ENCODE assay signal across 1 cellular context in the genomic region with DNA sequence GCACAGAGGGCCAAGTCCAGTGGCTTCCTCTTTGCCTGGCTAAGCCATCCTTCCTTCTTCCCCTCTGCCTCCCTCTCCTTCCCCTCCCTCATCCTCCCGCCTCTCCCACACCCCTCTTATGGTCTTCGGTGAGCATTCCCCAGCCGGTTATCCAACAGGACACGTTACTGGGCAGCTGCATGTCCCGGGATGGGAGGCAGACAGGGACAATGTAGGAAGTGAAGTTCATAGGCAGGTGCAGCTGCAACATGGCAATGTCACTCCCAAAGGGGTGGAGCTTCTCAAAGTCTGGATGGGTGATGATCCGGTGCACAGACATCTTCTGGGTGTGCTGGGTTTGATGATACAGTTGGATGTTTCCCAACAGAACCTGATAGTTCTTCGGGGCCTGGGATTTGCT.
TF ChIP-seq lines count a peak whose summit lies in the region.

No MANE protein-coding gene starts in this region.

TF ChIP-seq in K562, 482 proteins besides CTCF, POLR2A, EP300 and RAD21 (continued from another document):
- TF ChIP-seq, protein P1, sequence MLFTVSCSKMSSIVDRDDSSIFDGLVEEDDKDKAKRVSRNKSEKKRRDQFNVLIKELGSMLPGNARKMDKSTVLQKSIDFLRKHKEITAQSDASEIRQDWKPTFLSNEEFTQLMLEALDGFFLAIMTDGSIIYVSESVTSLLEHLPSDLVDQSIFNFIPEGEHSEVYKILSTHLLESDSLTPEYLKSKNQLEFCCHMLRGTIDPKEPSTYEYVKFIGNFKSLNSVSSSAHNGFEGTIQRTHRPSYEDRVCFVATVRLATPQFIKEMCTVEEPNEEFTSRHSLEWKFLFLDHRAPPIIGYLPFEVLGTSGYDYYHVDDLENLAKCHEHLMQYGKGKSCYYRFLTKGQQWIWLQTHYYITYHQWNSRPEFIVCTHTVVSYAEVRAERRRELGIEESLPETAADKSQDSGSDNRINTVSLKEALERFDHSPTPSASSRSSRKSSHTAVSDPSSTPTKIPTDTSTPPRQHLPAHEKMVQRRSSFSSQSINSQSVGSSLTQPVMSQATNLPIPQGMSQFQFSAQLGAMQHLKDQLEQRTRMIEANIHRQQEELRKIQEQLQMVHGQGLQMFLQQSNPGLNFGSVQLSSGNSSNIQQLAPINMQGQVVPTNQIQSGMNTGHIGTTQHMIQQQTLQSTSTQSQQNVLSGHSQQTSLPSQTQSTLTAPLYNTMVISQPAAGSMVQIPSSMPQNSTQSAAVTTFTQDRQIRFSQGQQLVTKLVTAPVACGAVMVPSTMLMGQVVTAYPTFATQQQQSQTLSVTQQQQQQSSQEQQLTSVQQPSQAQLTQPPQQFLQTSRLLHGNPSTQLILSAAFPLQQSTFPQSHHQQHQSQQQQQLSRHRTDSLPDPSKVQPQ (CRISPR knock-in tag; IDR thresholded peaks at IDR 0.05; ENCODE audit: borderline replicate concordance), result no peak
- TF ChIP-seq ZNF165 (CRISPR knock-in tag; IDR thresholded peaks at IDR 0.05; ENCODE audit: borderline replicate concordance) (no peak), GABPB2 (CRISPR knock-in tag; conservative IDR thresholded peaks at IDR 0.05) (no peak), ZNF140 (CRISPR knock-in tag; IDR thresholded peaks at IDR 0.05) (no peak), SREBF1 (IDR thresholded peaks at IDR 0.05; ENCODE audit: borderline replicate concordance, low read depth, low read length) (no peak), HEY1 (CRISPR knock-in tag; IDR thresholded peaks at IDR 0.05; ENCODE audit: borderline replicate concordance) (no peak), ZNF551 (CRISPR knock-in tag; IDR thresholded peaks at IDR 0.05) (no peak), BRCA1 (IDR thresholded peaks at IDR 0.05) (no peak), BRCA1 (CRISPR knock-in tag; IDR thresholded peaks at IDR 0.05) (no peak), RBM14 (IDR thresholded peaks at IDR 0.05; ENCODE audit: borderline replicate concordance, insufficient read depth, low read depth, low read length) (no peak)
- TF ChIP-seq, protein P2, sequence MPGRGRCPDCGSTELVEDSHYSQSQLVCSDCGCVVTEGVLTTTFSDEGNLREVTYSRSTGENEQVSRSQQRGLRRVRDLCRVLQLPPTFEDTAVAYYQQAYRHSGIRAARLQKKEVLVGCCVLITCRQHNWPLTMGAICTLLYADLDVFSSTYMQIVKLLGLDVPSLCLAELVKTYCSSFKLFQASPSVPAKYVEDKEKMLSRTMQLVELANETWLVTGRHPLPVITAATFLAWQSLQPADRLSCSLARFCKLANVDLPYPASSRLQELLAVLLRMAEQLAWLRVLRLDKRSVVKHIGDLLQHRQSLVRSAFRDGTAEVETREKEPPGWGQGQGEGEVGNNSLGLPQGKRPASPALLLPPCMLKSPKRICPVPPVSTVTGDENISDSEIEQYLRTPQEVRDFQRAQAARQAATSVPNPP (IDR thresholded peaks at IDR 0.05; ENCODE audit: borderline replicate concordance, insufficient read depth, insufficient read length), result no peak
- TF ChIP-seq, protein P3, sequence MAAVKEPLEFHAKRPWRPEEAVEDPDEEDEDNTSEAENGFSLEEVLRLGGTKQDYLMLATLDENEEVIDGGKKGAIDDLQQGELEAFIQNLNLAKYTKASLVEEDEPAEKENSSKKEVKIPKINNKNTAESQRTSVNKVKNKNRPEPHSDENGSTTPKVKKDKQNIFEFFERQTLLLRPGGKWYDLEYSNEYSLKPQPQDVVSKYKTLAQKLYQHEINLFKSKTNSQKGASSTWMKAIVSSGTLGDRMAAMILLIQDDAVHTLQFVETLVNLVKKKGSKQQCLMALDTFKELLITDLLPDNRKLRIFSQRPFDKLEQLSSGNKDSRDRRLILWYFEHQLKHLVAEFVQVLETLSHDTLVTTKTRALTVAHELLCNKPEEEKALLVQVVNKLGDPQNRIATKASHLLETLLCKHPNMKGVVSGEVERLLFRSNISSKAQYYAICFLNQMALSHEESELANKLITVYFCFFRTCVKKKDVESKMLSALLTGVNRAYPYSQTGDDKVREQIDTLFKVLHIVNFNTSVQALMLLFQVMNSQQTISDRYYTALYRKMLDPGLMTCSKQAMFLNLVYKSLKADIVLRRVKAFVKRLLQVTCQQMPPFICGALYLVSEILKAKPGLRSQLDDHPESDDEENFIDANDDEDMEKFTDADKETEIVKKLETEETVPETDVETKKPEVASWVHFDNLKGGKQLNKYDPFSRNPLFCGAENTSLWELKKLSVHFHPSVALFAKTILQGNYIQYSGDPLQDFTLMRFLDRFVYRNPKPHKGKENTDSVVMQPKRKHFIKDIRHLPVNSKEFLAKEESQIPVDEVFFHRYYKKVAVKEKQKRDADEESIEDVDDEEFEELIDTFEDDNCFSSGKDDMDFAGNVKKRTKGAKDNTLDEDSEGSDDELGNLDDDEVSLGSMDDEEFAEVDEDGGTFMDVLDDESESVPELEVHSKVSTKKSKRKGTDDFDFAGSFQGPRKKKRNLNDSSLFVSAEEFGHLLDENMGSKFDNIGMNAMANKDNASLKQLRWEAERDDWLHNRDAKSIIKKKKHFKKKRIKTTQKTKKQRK (IDR thresholded peaks at IDR 0.05; ENCODE audit: borderline replicate concordance, low read depth, low read length), result no peak
- TF ChIP-seq, protein P4, sequence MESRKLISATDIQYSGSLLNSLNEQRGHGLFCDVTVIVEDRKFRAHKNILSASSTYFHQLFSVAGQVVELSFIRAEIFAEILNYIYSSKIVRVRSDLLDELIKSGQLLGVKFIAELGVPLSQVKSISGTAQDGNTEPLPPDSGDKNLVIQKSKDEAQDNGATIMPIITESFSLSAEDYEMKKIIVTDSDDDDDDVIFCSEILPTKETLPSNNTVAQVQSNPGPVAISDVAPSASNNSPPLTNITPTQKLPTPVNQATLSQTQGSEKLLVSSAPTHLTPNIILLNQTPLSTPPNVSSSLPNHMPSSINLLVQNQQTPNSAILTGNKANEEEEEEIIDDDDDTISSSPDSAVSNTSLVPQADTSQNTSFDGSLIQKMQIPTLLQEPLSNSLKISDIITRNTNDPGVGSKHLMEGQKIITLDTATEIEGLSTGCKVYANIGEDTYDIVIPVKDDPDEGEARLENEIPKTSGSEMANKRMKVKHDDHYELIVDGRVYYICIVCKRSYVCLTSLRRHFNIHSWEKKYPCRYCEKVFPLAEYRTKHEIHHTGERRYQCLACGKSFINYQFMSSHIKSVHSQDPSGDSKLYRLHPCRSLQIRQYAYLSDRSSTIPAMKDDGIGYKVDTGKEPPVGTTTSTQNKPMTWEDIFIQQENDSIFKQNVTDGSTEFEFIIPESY (CRISPR knock-in tag; IDR thresholded peaks at IDR 0.05), result no peak
- TF ChIP-seq, protein P5, sequence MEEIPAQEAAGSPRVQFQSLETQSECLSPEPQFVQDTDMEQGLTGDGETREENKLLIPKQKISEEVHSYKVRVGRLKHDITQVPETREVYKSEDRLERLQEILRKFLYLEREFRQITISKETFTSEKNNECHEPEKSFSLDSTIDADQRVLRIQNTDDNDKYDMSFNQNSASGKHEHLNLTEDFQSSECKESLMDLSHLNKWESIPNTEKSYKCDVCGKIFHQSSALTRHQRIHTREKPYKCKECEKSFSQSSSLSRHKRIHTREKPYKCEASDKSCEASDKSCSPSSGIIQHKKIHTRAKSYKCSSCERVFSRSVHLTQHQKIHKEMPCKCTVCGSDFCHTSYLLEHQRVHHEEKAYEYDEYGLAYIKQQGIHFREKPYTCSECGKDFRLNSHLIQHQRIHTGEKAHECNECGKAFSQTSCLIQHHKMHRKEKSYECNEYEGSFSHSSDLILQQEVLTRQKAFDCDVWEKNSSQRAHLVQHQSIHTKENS (CRISPR knock-in tag; IDR thresholded peaks at IDR 0.05), result no peak
- TF ChIP-seq, protein P6, sequence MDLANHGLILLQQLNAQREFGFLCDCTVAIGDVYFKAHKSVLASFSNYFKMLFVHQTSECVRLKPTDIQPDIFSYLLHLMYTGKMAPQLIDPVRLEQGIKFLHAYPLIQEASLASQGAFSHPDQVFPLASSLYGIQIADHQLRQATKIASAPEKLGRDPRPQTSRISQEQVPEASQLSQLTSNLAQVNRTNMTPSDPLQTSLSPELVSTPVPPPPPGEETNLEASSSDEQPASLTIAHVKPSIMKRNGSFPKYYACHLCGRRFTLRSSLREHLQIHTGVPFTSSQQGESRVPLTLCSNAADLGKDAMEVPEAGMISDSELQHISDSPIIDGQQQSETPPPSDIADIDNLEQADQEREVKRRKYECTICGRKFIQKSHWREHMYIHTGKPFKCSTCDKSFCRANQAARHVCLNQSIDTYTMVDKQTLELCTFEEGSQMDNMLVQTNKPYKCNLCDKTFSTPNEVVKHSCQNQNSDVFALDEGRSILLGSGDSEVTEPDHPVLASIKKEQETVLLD (IDR thresholded peaks at IDR 0.05), result no peak
